ENCODE assay signal across 8 cellular contexts in genomic region chr4:145938618-145939177, GRCh38. TPM values are rescaled to one million over a fixed set of nuclear protein-coding genes. Genes with fewer than 3 reads are reported as not detected.
DNase-seq lines count a peak whose midpoint lies in the region; ATAC-seq and TF ChIP-seq lines count a peak whose summit lies in the region.

TSS of gene ZNF827 (minus strand) at chr4:145938823. CDS start at chr4:145938407, 416 bp downstream.

- H3K36me3 ChIP-seq in adrenal gland (replicated peaks in 1 of 2), result no peaks in the 10 kb centered on the region
- H3K36me3 ChIP-seq in urinary bladder (ENCODE audit: insufficient read depth), result no peaks in the 10 kb centered on the region

- H3K4me3 ChIP-seq in Jurkat, Clone E6-1 (ENCODE audit: low read length), result peak within 1 kb of the TSS; percentile 68
- H3K4me3 ChIP-seq in adrenal gland, result peak within 1 kb of the TSS in 3 of 4 donors; percentile 62 to 80 (median 70)
- peak within 1 kb of the TSS; percentile 93 for H3K4me3 ChIP-seq in urinary bladder (ENCODE audit: low read depth, low read length)

- DNase-seq in COLO668 (lab: John Stamatoyannopoulos, UW; ENCODE audit: unreplicated experiment), result peak; percentile 64
- DNase-seq in Jurkat, Clone E6-1 (ENCODE audit: low read depth, low spot score), result peak; percentile 51
- DNase-seq in SKM-1 treated with dmso at 0.1 percent for 144 hours (lab: John Stamatoyannopoulos, UW; ENCODE audit: unreplicated experiment), result peak; percentile 81
- DNase-seq in adrenal gland, result peak; percentile 64 to 88 (median 76)
- DNase-seq in left cardiac atrium, result peak; percentile 63
- DNase-seq in posterior vena cava (ENCODE audit: low spot score), result peak; percentile 85

- TF ChIP-seq CTCF in adrenal gland (IDR thresholded peaks at IDR 0.05), result peak in 2 of 6 experiments; percentile 23 to 49

- H3K9me3 ChIP-seq in adrenal gland (replicated peaks in 1 of 3), result no peaks in the 10 kb centered on the region

- no peaks in the 10 kb centered on the region for H3K27me3 ChIP-seq in adrenal gland

- ATAC-seq in GM19463 (IDR thresholded peaks at IDR 0.05; ENCODE audit: unreplicated experiment) (peak; percentile 22), left cardiac atrium (peak; percentile 45 to 52)

- 1% methylated on average over 32 of the region's 32 CpGs for WGBS in adrenal gland, 4 donors
- WGBS in urinary bladder, result under 1% methylated on average over 32 of the region's 32 CpGs

- intact Hi-C loops in adrenal gland (cut with DNase I), result loop anchor here in 1 of 2 donors (5.0 to 10.0 kb wide), 2 partner anchors 51 to 94 kb away; no protein-coding TSS in a partner anchor
- intact Hi-C loops in left cardiac atrium (cut with DNase I), result no loop called here
- intact Hi-C loops in posterior vena cava (cut with DNase I), result loop anchor here (10.0 kb wide), 2 partner anchors 54 to 204 kb away; no protein-coding TSS in a partner anchor

- peak in 1 of 2 donors; percentile 60 for TF ChIP-seq POLR2A in adrenal gland (IDR thresholded peaks at IDR 0.05)

- H3K27ac ChIP-seq in adrenal gland (peak within 1 kb of the TSS; percentile 61 to 95 (median 87)), urinary bladder (ENCODE audit: low read depth) (peak within 1 kb of the TSS; percentile 96)

- peaks cover 0 to 30% of the 10 kb centered on the region in 2 donors for H3K4me1 ChIP-seq in adrenal gland (replicated peaks in 1 of 2)
- no peaks in the 10 kb centered on the region for H3K4me1 ChIP-seq in urinary bladder (ENCODE audit: insufficient read depth)

RNA-seq across cellular contexts. Expression of gene ZNF827, which starts in this region (rescaled TPM):
- polyA plus RNA-seq in Jurkat, Clone E6-1 (2012; ENCODE audit: insufficient read depth, insufficient read length), result 3.2 TPM
- 10 to 100 TPM; 16.5 to 37.1 (median 27.3) TPM for total RNA-seq in adrenal gland
- polyA plus RNA-seq in adrenal gland, result 10 to 100 TPM in 2 of 3 donors, 1 to 10 TPM in 1; 8.0 to 16.8 (median 14.0) TPM
- total RNA-seq in left cardiac atrium, result 10 to 100 TPM; 13.3 to 17.9 TPM
- 10 to 100 TPM; 11.3 to 11.9 TPM for total RNA-seq in posterior vena cava
- 20.2 TPM for total RNA-seq in urinary bladder
- polyA plus RNA-seq in urinary bladder, result 13.0 TPM

Comparison
In these comparisons a context has a peak if more than half of its experiments do, and no peak if none do; other contexts are left out.
1. Peak in every context shown above with its lines: DNase-seq, ATAC-seq, H3K4me3 ChIP-seq and H3K27ac ChIP-seq.
2. intact Hi-C loops: an anchor here in posterior vena cava (10.0 kb wide); none called in left cardiac atrium.